9 cellular contexts compared by ENCODE assay signal in genomic region chr1:34865573-34865972, GRCh38. TPM values are rescaled to one million over a fixed set of nuclear protein-coding genes. Genes with fewer than 3 reads are reported as not detected.
DNase-seq lines count a peak whose midpoint lies in the region; ATAC-seq, FAIRE-seq and TF ChIP-seq lines count a peak whose summit lies in the region.
"Had no signal": no experiment of that assay in that cellular context is flagged by ENCODE, and none has a peak within 500 bp of the region (broad histone marks: within the 10 kb centered on the region; RNA-seq: fewer than 3 reads in every experiment).

No MANE protein-coding gene starts in this region.

- intact Hi-C loops in activated CD4-positive, alpha-beta T cell treated with anti-CD3 and anti-CD28 coated beads, Interleukin-2, amount 10 ng/mL, durations not matched to agents 24 days and 14 days (cut with micrococcal nuclease): loop anchor here (10.0 kb wide), 1 partner anchor 689 kb away; the partner anchor contains the start of genes KIAA0319L and NCDN

- peak overlapping the region; percentile 53 to 69 (median 68) for H3K4me3 ChIP-seq in keratinocyte (ENCODE audit: control insufficient read depth in 2 of 3, extremely low read depth in 1 of 3, insufficient read depth in 2 of 3, low read depth in 1 of 3, low read length in 3 of 3)
- H3K4me3 ChIP-seq in subcutaneous abdominal adipose tissue (ENCODE audit: low read depth in 1 of 5, low read length in 5 of 5): peak overlapping the region in 4 of 5 donors; percentile 71 to 81 (median 74)

- H3K36me3 ChIP-seq in keratinocyte (ENCODE audit: control insufficient read depth in 2 of 2, extremely low read depth in 1 of 2, insufficient read depth in 2 of 2, low read length in 2 of 2): no peaks in the 10 kb centered on the region
- H3K36me3 ChIP-seq in subcutaneous abdominal adipose tissue (ENCODE audit: control insufficient read depth in 5 of 5, insufficient read depth in 5 of 5, low read length in 5 of 5): no peaks in the 10 kb centered on the region

- H3K79me2 ChIP-seq in keratinocyte (ENCODE audit: control insufficient read depth, insufficient read depth, low read length): no peaks in the 10 kb centered on the region

- dilution Hi-C loops in keratinocyte (cut with MboI; ENCODE audit: extremely low pct_ligation_motif_present, low sequenced_read_pairs): no loop called here

- H3K27me3 ChIP-seq in keratinocyte (ENCODE audit: control insufficient read depth, extremely low read depth, insufficient read depth, low read length) (peaks cover 8% of the 10 kb centered on the region), subcutaneous abdominal adipose tissue (ENCODE audit: control insufficient read depth in 5 of 5, insufficient read depth in 4 of 5, low read length in 5 of 5) (peaks cover 0 to 7% (median 0%) of the 10 kb centered on the region in 5 donors)

- H3K9me3 ChIP-seq in keratinocyte (ENCODE audit: control insufficient read depth, low read depth, low read length): no peaks in the 10 kb centered on the region
- no peaks in the 10 kb centered on the region for H3K9me3 ChIP-seq in subcutaneous abdominal adipose tissue (ENCODE audit: control insufficient read depth in 5 of 5, low read length in 5 of 5)

- DNase-seq in activated CD4-positive, alpha-beta T cell treated with anti-CD3 and anti-CD28 coated beads, Interleukin-2, amount 10 ng/mL, durations not matched to agents 24 days and 14 days: no peak
- DNase-seq in activated CD4-positive, alpha-beta T cell treated with anti-CD3 and anti-CD28 coated beads, Interleukin-2, amount 50 U/mL, for 1 hour: no peak
- DNase-seq in activated naive CD8-positive, alpha-beta T cell treated with anti-CD3 and anti-CD28 coated beads, Interleukin-2, amount 10 ng/mL, durations not matched to agents 7 days and 5 days: no peak
- DNase-seq in keratinocyte (ENCODE audit: low read depth, low spot score) (no peak), HFFc6 (no peak), NCI-H82 treated with DMSO at 0.1 percent for 48 hours (lab: John Stamatoyannopoulos, UW; ENCODE audit: unreplicated experiment) (no peak), NCI-H1694 (lab: John Stamatoyannopoulos, UW) (no peak)

- TF ChIP-seq CTCF in keratinocyte (optimal IDR thresholded peaks at IDR 0.05 in 1 of 3, IDR thresholded peaks at IDR 0.05 in 1 of 3, conservative IDR thresholded peaks at IDR 0.05 in 1 of 3; ENCODE audit: extremely low read depth in 1 of 3, insufficient read depth in 2 of 3, low read length in 3 of 3) (no peak), HFFc6 (IDR thresholded peaks at IDR 0.05) (no peak)

- peaks cover 19% of the 10 kb centered on the region for H3K4me1 Mint-ChIP-seq in activated CD4-positive, alpha-beta T cell treated with anti-CD3 and anti-CD28 coated beads, Interleukin-2, amount 10 ng/mL, durations not matched to agents 24 days and 14 days
- peaks cover 28% of the 10 kb centered on the region for H3K4me1 Mint-ChIP-seq in activated naive CD8-positive, alpha-beta T cell treated with anti-CD3 and anti-CD28 coated beads, Interleukin-2, amount 10 ng/mL, durations not matched to agents 7 days and 5 days
- H3K4me1 Mint-ChIP-seq in HFFc6 (ENCODE audit: low read depth): no peaks in the 10 kb centered on the region

- H3K27me3 Mint-ChIP-seq in activated CD4-positive, alpha-beta T cell treated with anti-CD3 and anti-CD28 coated beads, Interleukin-2, amount 10 ng/mL, durations not matched to agents 24 days and 14 days: peaks cover 8% of the 10 kb centered on the region
- no peaks in the 10 kb centered on the region for H3K27me3 Mint-ChIP-seq in activated naive CD8-positive, alpha-beta T cell treated with anti-CD3 and anti-CD28 coated beads, Interleukin-2, amount 10 ng/mL, durations not matched to agents 7 days and 5 days
- H3K27me3 Mint-ChIP-seq in HFFc6 (ENCODE audit: insufficient read depth): peaks cover 16% of the 10 kb centered on the region

- peak overlapping the region; percentile 75 for H3K27ac Mint-ChIP-seq in activated CD4-positive, alpha-beta T cell treated with anti-CD3 and anti-CD28 coated beads, Interleukin-2, amount 10 ng/mL, durations not matched to agents 24 days and 14 days
- H3K27ac Mint-ChIP-seq in activated naive CD8-positive, alpha-beta T cell treated with anti-CD3 and anti-CD28 coated beads, Interleukin-2, amount 10 ng/mL, durations not matched to agents 7 days and 5 days: peak overlapping the region; percentile 48
- H3K27ac Mint-ChIP-seq in HFFc6: no peak overlapping the region

- POLR2A ChIA-PET in activated naive CD8-positive, alpha-beta T cell treated with anti-CD3 and anti-CD28 coated beads, Interleukin-2, amount 10 ng/mL, durations not matched to agents 7 days and 5 days (lab: Charles Lee): interaction anchor here (4.6 kb wide), 1 partner anchor 327 kb away, joined by 17 read pairs; the partner anchor contains the start of gene SFPQ

- H3K4me3 Mint-ChIP-seq in activated CD4-positive, alpha-beta T cell treated with anti-CD3 and anti-CD28 coated beads, Interleukin-2, amount 10 ng/mL, durations not matched to agents 24 days and 14 days: peak overlapping the region; percentile 47
- peak overlapping the region; percentile 47 for H3K4me3 Mint-ChIP-seq in activated naive CD8-positive, alpha-beta T cell treated with anti-CD3 and anti-CD28 coated beads, Interleukin-2, amount 10 ng/mL, durations not matched to agents 7 days and 5 days
- no peak overlapping the region for H3K4me3 Mint-ChIP-seq in HFFc6

- H3K9me3 Mint-ChIP-seq in activated CD4-positive, alpha-beta T cell treated with anti-CD3 and anti-CD28 coated beads, Interleukin-2, amount 10 ng/mL, durations not matched to agents 24 days and 14 days: no peaks in the 10 kb centered on the region
- no peaks in the 10 kb centered on the region for H3K9me3 Mint-ChIP-seq in activated naive CD8-positive, alpha-beta T cell treated with anti-CD3 and anti-CD28 coated beads, Interleukin-2, amount 10 ng/mL, durations not matched to agents 7 days and 5 days
- H3K9me3 Mint-ChIP-seq in HFFc6: no peaks in the 10 kb centered on the region
- H3K9me3 Mint-ChIP-seq: activated T-helper 1 cell treated with anti-CD3 and anti-CD28 coated beads, Interleukin-12 subunit alpha, Interleukin-12 subunit beta, Interleukin-2, Interleukin-4 antibody, amounts not matched to agents 30 ng/mL and 10 ng/mL and 1 ng/mL, durations not matched to agents 14 hours and 24 hours and 36 hours had no signal

- H3K4me1 ChIP-seq in keratinocyte (ENCODE audit: control insufficient read depth, extremely low read depth, insufficient read depth, low read length): peaks cover 2% of the 10 kb centered on the region
- H3K4me1 ChIP-seq in subcutaneous abdominal adipose tissue (ENCODE audit: control insufficient read depth in 5 of 5, insufficient read depth in 5 of 5, low read length in 5 of 5): peaks cover 1 to 33% (median 17%) of the 10 kb centered on the region in 5 donors

- peak overlapping the region; percentile 66 for H3K9ac ChIP-seq in keratinocyte (ENCODE audit: control insufficient read depth, extremely low read depth, insufficient read depth, low read length)
- peak overlapping the region in 4 of 5 donors; percentile 66 to 85 (median 72) for H3K9ac ChIP-seq in subcutaneous abdominal adipose tissue (ENCODE audit: low read length in 5 of 5)

- H2AFZ ChIP-seq in keratinocyte (ENCODE audit: control insufficient read depth, low read length): peak overlapping the region; percentile 92

- H4K20me1 ChIP-seq in keratinocyte (ENCODE audit: control insufficient read depth, extremely low read depth, insufficient read depth, low read length): no peaks in the 10 kb centered on the region

- ATAC-seq in activated naive CD8-positive, alpha-beta T cell treated with anti-CD3 and anti-CD28 coated beads, Interleukin-2, amount 10 ng/mL, durations not matched to agents 7 days and 5 days (ENCODE audit: low read depth): no peak

- H3K9me1 ChIP-seq in keratinocyte (ENCODE audit: control insufficient read depth, extremely low read depth, insufficient read depth, low read length): no peaks in the 10 kb centered on the region

- H3K36me3 Mint-ChIP-seq in activated CD4-positive, alpha-beta T cell treated with anti-CD3 and anti-CD28 coated beads, Interleukin-2, amount 10 ng/mL, durations not matched to agents 24 days and 14 days (ENCODE audit: low read depth): peaks cover 2% of the 10 kb centered on the region
- H3K36me3 Mint-ChIP-seq in activated naive CD8-positive, alpha-beta T cell treated with anti-CD3 and anti-CD28 coated beads, Interleukin-2, amount 10 ng/mL, durations not matched to agents 7 days and 5 days: peaks cover 4% of the 10 kb centered on the region
- H3K36me3 Mint-ChIP-seq in HFFc6 (ENCODE audit: low read depth): no peaks in the 10 kb centered on the region

- H3K4me2 ChIP-seq in keratinocyte (ENCODE audit: control insufficient read depth, extremely low read depth, insufficient read depth, low read depth, low read length): peak overlapping the region; percentile 79

- H3K27ac ChIP-seq in keratinocyte (ENCODE audit: control insufficient read depth, insufficient read depth, low read length) (no peak overlapping the region), subcutaneous abdominal adipose tissue (ENCODE audit: low read depth, low read length) (no peak overlapping the region)

- no peak for FAIRE-seq in keratinocyte (lab: Jason Lieb, UNC)

RNA-seq across cellular contexts. Expression of gene SMIM12, which starts 6.0 kb away (rescaled TPM):
- 63.2 TPM in 2 replicates for total RNA-seq in activated CD4-positive, alpha-beta T cell treated with anti-CD3 and anti-CD28 coated beads, Interleukin-2, amount 10 ng/mL, durations not matched to agents 24 days and 14 days
- total RNA-seq in activated naive CD8-positive, alpha-beta T cell treated with anti-CD3 and anti-CD28 coated beads, Interleukin-2, amount 10 ng/mL, durations not matched to agents 7 days and 5 days: 10 to 100 TPM; 51.9 to 53.0 TPM
- 50.5 to 74.5 TPM (median 51.5 TPM) in 3 replicates for polyA plus RNA-seq in keratinocyte
- 7.9 TPM for polyA plus RNA-seq in keratinocyte (2011; ENCODE audit: low read depth)
- 59.3 and 66.5 TPM in 2 replicates for polyA plus RNA-seq in keratinocyte (2011; cell fraction: cytosol; rRNA removed)
- polyA plus RNA-seq in keratinocyte (2011; cell fraction: nucleus; rRNA removed): 42.9 and 43.1 TPM in 2 replicates
- polyA plus RNA-seq in keratinocyte (2012; ENCODE audit: low replicate concordance): 41.2 and 51.7 TPM in 2 replicates
- 33.4 to 38.5 TPM (median 38.0 TPM) in 3 replicates for polyA minus RNA-seq in keratinocyte
- 23.4 TPM for polyA minus RNA-seq in keratinocyte (2011; cell fraction: cytosol; rRNA and poly(A)+ RNA removed)
- 7.3 and 10.8 TPM in 2 replicates for polyA minus RNA-seq in keratinocyte (2011; cell fraction: nucleus; rRNA and poly(A)+ RNA removed)
- 10 to 100 TPM; 42.0 to 53.6 (median 45.6) TPM for total RNA-seq in HFFc6 (2021; fragmentation: NEBNext Ultra II Directional; extraction: Animal tissue kit (Norgen Biotek cat#: 25700))
